Comparison of ENCODE assay signal across 16 cellular contexts in the genomic region with DNA sequence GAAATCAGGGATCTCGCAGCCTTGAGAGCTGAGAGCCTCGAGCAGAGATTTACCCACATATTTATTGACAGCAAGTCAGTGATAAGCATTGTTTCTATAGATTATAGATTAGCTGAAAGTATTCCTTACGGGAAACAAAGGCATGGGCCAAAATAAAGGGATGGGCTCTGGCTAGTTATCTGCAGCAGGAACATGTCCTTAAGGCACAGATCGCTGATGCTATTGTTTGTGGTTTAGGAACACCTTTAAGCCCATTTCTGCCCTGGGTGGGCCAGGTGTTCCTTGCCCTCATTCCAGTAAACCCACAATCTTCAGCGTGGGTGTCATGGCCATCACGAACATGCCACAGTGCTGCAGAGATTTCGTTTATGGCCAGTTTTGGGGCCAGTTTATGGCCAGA. TPM values are rescaled to one million over a fixed set of nuclear protein-coding genes. Genes with fewer than 3 reads are reported as not detected.
"Had no signal": no experiment of that assay in that cellular context is flagged by ENCODE, and none has a peak within 500 bp of the region (broad histone marks: within the 10 kb centered on the region; RNA-seq: fewer than 3 reads in every experiment).

No MANE protein-coding gene starts in this region.

RNA-seq across cellular contexts. Expression of a gene that starts 56.1 kb away (rescaled TPM):
- total RNA-seq: stomach, suprapubic skin, temporal lobe, testis, thoracic aorta, thyroid gland, tibial nerve, transverse colon, upper lobe of left lung, upper lobe of right lung, ureter, urinary bladder, uterus, vagina had no signal
- polyA plus RNA-seq: thymus, urinary bladder had no signal

RNA-seq across cellular contexts. Expression of a gene that starts 58.3 kb away (rescaled TPM):
- total RNA-seq: stomach, subcutaneous adipose tissue, suprapubic skin, temporal lobe, testis, thoracic aorta, thyroid gland, tibial nerve, transverse colon, upper lobe of right lung, ureter, urinary bladder, vagina had no signal
- polyA plus RNA-seq: urinary bladder had no signal
